ENCODE assay signal across 18 cellular contexts in genomic region chr7:64602518-64602917, GRCh38. TPM values are rescaled to one million over a fixed set of nuclear protein-coding genes. Genes with fewer than 3 reads are reported as not detected.
"Had no signal": no experiment of that assay in that cellular context is flagged by ENCODE, and none has a peak within 500 bp of the region (broad histone marks: within the 10 kb centered on the region; RNA-seq: fewer than 3 reads in every experiment).

No MANE protein-coding gene starts in this region.

- H3K27me3 ChIP-seq: hepatocyte, left lung, suprapubic skin had no signal

- H3K79me2 ChIP-seq: hepatocyte had no signal

- H3K4me1 ChIP-seq: left lung, suprapubic skin had no signal

- H3K27ac ChIP-seq: hepatocyte, left lung, suprapubic skin, VCaP had no signal

- H2AFZ ChIP-seq: hepatocyte had no signal

- H3K4me2 ChIP-seq: hepatocyte had no signal

- H3K4me3 ChIP-seq: hepatocyte, left lung, mucosa of descending colon, suprapubic skin had no signal

- H3K36me3 ChIP-seq: left lung, suprapubic skin had no signal

- DNase-seq: activated CD4-positive, alpha-beta T cell treated with anti-CD3 and anti-CD28 coated beads for 1 hour; activated CD4-positive, alpha-beta T cell treated with anti-CD3 and anti-CD28 coated beads, Interleukin-2, amount 50 U/mL, for 48 hours; activated effector memory CD4-positive, alpha-beta T cell treated with Interleukin-2 at 50 U/mL for 16 hours; activated naive CD4-positive, alpha-beta T cell treated with anti-CD3 and anti-CD28 coated beads, Interleukin-2, amount 50 U/mL, for 16 hours; activated T-cell treated with anti-CD3 and anti-CD28 coated beads, Interleukin-2, amount 50 U/mL, for 1 hour; effector CD8-positive, alpha-beta T cell; left lung; mucosa of descending colon; nucleus accumbens; posterior cingulate gyrus; small intestine; stimulated activated CD4-positive, alpha-beta T cell treated with anti-CD3 and anti-CD28 coated beads, Interleukin-4, amount 100 ng/mL, for 4 hours; stimulated activated CD8-positive, alpha-beta memory T cell treated with anti-CD3 and anti-CD28 coated beads, Interleukin-4, amount 100 ng/mL, for 48 hours; trophoblast cell had no signal

- ATAC-seq: left lung; mucosa of descending colon; natural killer cell treated with Interleukin-12 subunit alpha and Interleukin-12 subunit beta and Interleukin-15 and Interleukin-18, amount 100 ng/mL, for 72 hours had no signal

RNA-seq across cellular contexts. Expression of gene ZNF680, which starts 39.6 kb away (rescaled TPM):
- total RNA-seq: hepatocyte had no signal
- polyA plus RNA-seq: hepatocyte had no signal
